ENCODE assay signal across 1 cellular context in genomic region chr7:140501941-140502340, GRCh38.
TF ChIP-seq lines count a peak whose summit lies in the region.

No MANE protein-coding gene starts in this region.

TF ChIP-seq in GM23338, 12 proteins besides CTCF, POLR2A, EP300 and RAD21 (continued from another document):
- TF ChIP-seq ZNF462 (CRISPR knock-in tag; IDR thresholded peaks at IDR 0.05), result no peak
- TF ChIP-seq STAT1 (IDR thresholded peaks at IDR 0.05; ENCODE audit: unreplicated experiment), result no peak
- TF ChIP-seq NANOG (IDR thresholded peaks at IDR 0.05; ENCODE audit: borderline replicate concordance), result no peak
- no peak for TF ChIP-seq POLR2AphosphoS5 (IDR thresholded peaks at IDR 0.05; ENCODE audit: low read depth)
